In genomic region chr1:7315946-7316345, GRCh38 we compare ENCODE assay signal across 22 cellular contexts.
DNase-seq lines count a peak whose midpoint lies in the region; TF ChIP-seq lines count a peak whose summit lies in the region.
"Had no signal": no experiment of that assay in that cellular context is flagged by ENCODE, and none has a peak within 500 bp of the region (broad histone marks: within the 10 kb centered on the region; RNA-seq: fewer than 3 reads in every experiment).

No MANE protein-coding gene starts in this region.

- POLR2A ChIA-PET in activated CD4-positive, alpha-beta memory T cell treated with anti-CD3 and anti-CD28 coated beads, Interleukin-2, amount 10 ng/mL, durations not matched to agents 7 days and 5 days (lab: Charles Lee) = no interaction called here

- H2AFZ ChIP-seq in H9 (ENCODE audit: low read length) = no peak overlapping the region

- WGBS in H9 (ENCODE audit: extremely low coverage, insufficient read length, low lambda C conversion rate) = no CpG with 5 or more reads among the region's 6 CpGs

- no peak overlapping the region for H4K91ac ChIP-seq in H9 (ENCODE audit: insufficient read length, low read depth, low read length)

- H3K4me1 Mint-ChIP-seq in H9 = peaks cover 0 to 16% of the 10 kb centered on the region in 2 experiments; a peak in 2 of 4 replicates
- H3K4me1 Mint-ChIP-seq in activated CD4-positive, alpha-beta memory T cell treated with anti-CD3 and anti-CD28 coated beads, Interleukin-2, amount 10 ng/mL, durations not matched to agents 7 days and 5 days = no peaks in the 10 kb centered on the region
- H3K4me1 Mint-ChIP-seq: CD14-positive monocyte; CD8-positive, alpha-beta memory T cell had no signal

- H3K56ac ChIP-seq in H9 (ENCODE audit: insufficient read length, low read depth, low read length) = no peak overlapping the region

- H3K4me3 Mint-ChIP-seq in H9 = no peak overlapping the region
- no peak overlapping the region for H3K4me3 Mint-ChIP-seq in activated CD4-positive, alpha-beta memory T cell treated with anti-CD3 and anti-CD28 coated beads, Interleukin-2, amount 10 ng/mL, durations not matched to agents 7 days and 5 days
- H3K4me3 Mint-ChIP-seq: CD14-positive monocyte; CD4-positive, alpha-beta T cell; CD8-positive, alpha-beta memory T cell had no signal

- H4K20me1 ChIP-seq in H9 (ENCODE audit: control insufficient read depth, insufficient read depth, insufficient read length) = no peaks in the 10 kb centered on the region
- H4K20me1 ChIP-seq: BLaER1 treated with 17β-estradiol and CSF1 and Interleukin-3, amounts not matched to agents 10 nM and 100 nM had no signal

- no peak overlapping the region for H3K4ac ChIP-seq in H9 (ENCODE audit: low read depth, low read length)

- H3K27ac ChIP-seq in H9 (ENCODE audit: insufficient read length, low read depth, low read length) (no peak overlapping the region), Peyer's patch (no peak overlapping the region)
- H3K27ac ChIP-seq: BLaER1 treated with 17β-estradiol and CSF1 and Interleukin-3, amounts not matched to agents 10 nM and 100 nM had no signal

- H2AK5ac ChIP-seq in H9 (ENCODE audit: insufficient read length, low read length) = no peak overlapping the region

- no peak overlapping the region for H4K5ac ChIP-seq in H9 (ENCODE audit: insufficient read length, low read depth, low read length)

- no peak overlapping the region for H2BK120ac ChIP-seq in H9 (ENCODE audit: low read depth, low read length, poor library complexity, severe bottlenecking)

- H3K23ac ChIP-seq in H9 (ENCODE audit: insufficient read length, low read depth, low read length) = no peak overlapping the region

- H3K79me2 ChIP-seq in H9 (ENCODE audit: insufficient read depth, low read length) = no peaks in the 10 kb centered on the region

- H3K9me3 ChIP-seq in H9 (ENCODE audit: control insufficient read depth, low read depth, low read length) (no peaks in the 10 kb centered on the region), Peyer's patch (no peaks in the 10 kb centered on the region)
- H3K9me3 ChIP-seq: BE2C had no signal

- H3T11ph ChIP-seq in H9 (ENCODE audit: low read length) = no peak overlapping the region

- no peak overlapping the region for H3K4me2 ChIP-seq in H9 (ENCODE audit: insufficient read depth, insufficient read length, low read length)
- H3K4me2 ChIP-seq: A549; BLaER1 treated with 17β-estradiol and CSF1 and Interleukin-3, amounts not matched to agents 10 nM and 100 nM had no signal

- no peak for TF ChIP-seq POLR2A in Peyer's patch (IDR thresholded peaks at IDR 0.05)

- H2BK15ac ChIP-seq in H9 (ENCODE audit: low read depth, low read length) = no peak overlapping the region

- no peak overlapping the region for H4K8ac ChIP-seq in H9 (replicated peaks; ENCODE audit: insufficient read length, low read depth, low read length)

- H3K4me1 ChIP-seq in H9 (ENCODE audit: insufficient read depth, low read length) (no peaks in the 10 kb centered on the region), Peyer's patch (no peaks in the 10 kb centered on the region)
- H3K4me1 ChIP-seq: A549 had no signal

- H2BK20ac ChIP-seq in H9 (ENCODE audit: low read depth, low read length, poor library complexity, severe bottlenecking) = no peak overlapping the region

- H2BK5ac ChIP-seq in H9 (ENCODE audit: insufficient read length, low read length) = no peak overlapping the region

- H3K36me3 ChIP-seq in Peyer's patch = no peaks in the 10 kb centered on the region
- H3K36me3 ChIP-seq: BE2C; BLaER1 treated with 17β-estradiol and CSF1 and Interleukin-3, amounts not matched to agents 10 nM and 100 nM had no signal

- H3K9ac ChIP-seq in H9 (ENCODE audit: extremely low read depth, insufficient read length, low read length) = no peak overlapping the region
- H3K9ac ChIP-seq: BLaER1 treated with 17β-estradiol and CSF1 and Interleukin-3, amounts not matched to agents 10 nM and 100 nM had no signal

- H3K4me3 ChIP-seq in Peyer's patch = no peak overlapping the region
- H3K4me3 ChIP-seq: A549; BLaER1 treated with 17β-estradiol and CSF1 and Interleukin-3, amounts not matched to agents 10 nM and 100 nM; GM12878 had no signal

- H3K23me2 ChIP-seq in H9 (ENCODE audit: insufficient read length, low read depth, low read length, poor library complexity, severe bottlenecking) = no peaks in the 10 kb centered on the region

- CTCF ChIA-PET in activated CD4-positive, alpha-beta memory T cell treated with anti-CD3 and anti-CD28 coated beads, Interleukin-2, amount 10 ng/mL, durations not matched to agents 7 days and 5 days (lab: Charles Lee) = no interaction called here

- DNase-seq in H9 = peak; percentile 4
- peak; percentile 82 for DNase-seq in NCI-H82 treated with DMSO at 0.1 percent for 48 hours (lab: John Stamatoyannopoulos, UW; ENCODE audit: unreplicated experiment)
- DNase-seq in ecto neural progenitor cell (ENCODE audit: low spot score) = peak; percentile 36
- peak; percentile 7 for DNase-seq in islet precursor cell
- DNase-seq in Peyer's patch = no peak
- no peak for DNase-seq in activated CD4-positive, alpha-beta memory T cell treated with anti-CD3 and anti-CD28 coated beads, Interleukin-2, amount 10 ng/mL, durations not matched to agents 7 days and 5 days
- no peak for DNase-seq in NCI-H1417 treated with DMSO at 0.1 percent for 48 hours (lab: John Stamatoyannopoulos, UW)
- DNase-seq: 8988T; ACHN; AML-193; BE2C; CD4-positive, alpha-beta T cell; CD8-positive, alpha-beta memory T cell; DMS 273 treated with DMSO at 0.1 percent for 48 hours; DMS79; GDM1; GOT3; HCEC 1CT had no signal

- TF ChIP-seq CTCF in H9 (conservative IDR thresholded peaks at IDR 0.05) = no peak
- TF ChIP-seq CTCF in Peyer's patch (IDR thresholded peaks at IDR 0.05) = no peak

- H3K14ac ChIP-seq in H9 (ENCODE audit: insufficient read depth, low read length) = no peak overlapping the region

- peaks cover 0 to 2% (median 0%) of the 10 kb centered on the region in 3 experiments; a peak in 1 of 7 replicates for H3K36me3 Mint-ChIP-seq in H9 (ENCODE audit: insufficient read depth in 1 of 3, low read depth in 3 of 3)
- H3K36me3 Mint-ChIP-seq in activated CD4-positive, alpha-beta memory T cell treated with anti-CD3 and anti-CD28 coated beads, Interleukin-2, amount 10 ng/mL, durations not matched to agents 7 days and 5 days (ENCODE audit: low read depth) = no peaks in the 10 kb centered on the region
- H3K36me3 Mint-ChIP-seq: CD14-positive monocyte; CD8-positive, alpha-beta memory T cell had no signal

- no peaks in the 10 kb centered on the region for H3K27me3 Mint-ChIP-seq in H9 (ENCODE audit: low read depth)
- H3K27me3 Mint-ChIP-seq in activated CD4-positive, alpha-beta memory T cell treated with anti-CD3 and anti-CD28 coated beads, Interleukin-2, amount 10 ng/mL, durations not matched to agents 7 days and 5 days = peaks cover 11% of the 10 kb centered on the region

- no peak overlapping the region for H2BK12ac ChIP-seq in H9 (ENCODE audit: insufficient read length, low read depth, low read length)

- no peak overlapping the region for H3K18ac ChIP-seq in H9 (ENCODE audit: insufficient read length, low read depth, low read length)

- no peaks in the 10 kb centered on the region for H3K27me3 ChIP-seq in H9 (ENCODE audit: insufficient read depth, low read length)
- H3K27me3 ChIP-seq in Peyer's patch = no peaks in the 10 kb centered on the region
- H3K27me3 ChIP-seq: BE2C; BLaER1 treated with 17β-estradiol and CSF1 and Interleukin-3, amounts not matched to agents 10 nM and 100 nM had no signal

- no peak overlapping the region for H3K27ac Mint-ChIP-seq in H9
- H3K27ac Mint-ChIP-seq in activated CD4-positive, alpha-beta memory T cell treated with anti-CD3 and anti-CD28 coated beads, Interleukin-2, amount 10 ng/mL, durations not matched to agents 7 days and 5 days = no peak overlapping the region
- H3K27ac Mint-ChIP-seq: CD4-positive, alpha-beta T cell; CD8-positive, alpha-beta memory T cell had no signal

- no peaks in the 10 kb centered on the region for H3K9me3 Mint-ChIP-seq in H9
- no peaks in the 10 kb centered on the region for H3K9me3 Mint-ChIP-seq in activated CD4-positive, alpha-beta memory T cell treated with anti-CD3 and anti-CD28 coated beads, Interleukin-2, amount 10 ng/mL, durations not matched to agents 7 days and 5 days

- H3K79me1 ChIP-seq in H9 (ENCODE audit: insufficient read depth, low read depth, low read length, poor library complexity, severe bottlenecking) = no peaks in the 10 kb centered on the region

Comparison
In these comparisons a context has a peak if more than half of its experiments do, and no peak if none do; other contexts are left out.
1. DNase-seq: peak in H9 (single experiment), NCI-H82 treated with DMSO at 0.1 percent for 48 hours (single experiment), ecto neural progenitor cell (single experiment) and islet precursor cell (single experiment); none in Peyer's patch (0 of 3), activated CD4-positive, alpha-beta memory T cell treated with anti-CD3 and anti-CD28 coated beads, Interleukin-2, amount 10 ng/mL, durations not matched to agents 7 days and 5 days (single experiment) and NCI-H1417 treated with DMSO at 0.1 percent for 48 hours (single experiment).